Comparison of ENCODE assay signal across 15 cellular contexts in the genomic region with DNA sequence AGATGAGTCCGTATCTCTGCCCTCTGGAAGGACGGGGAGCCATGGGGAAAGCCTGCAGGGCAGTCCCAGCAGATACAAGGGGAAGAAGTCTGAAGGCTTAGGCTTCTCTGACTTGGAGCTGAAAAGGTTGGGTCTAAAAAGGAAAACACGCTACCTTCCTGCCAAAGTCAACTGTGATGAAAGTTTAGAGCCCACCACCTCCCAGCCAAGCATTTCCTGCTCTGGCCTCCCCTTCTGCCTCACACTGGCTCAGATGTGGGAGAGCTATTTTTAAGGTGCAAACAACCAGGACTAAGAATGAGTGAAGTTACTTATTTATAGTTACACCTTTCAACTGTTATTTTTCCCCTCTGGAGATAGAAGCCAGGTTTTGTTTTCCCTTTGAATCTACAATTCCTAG. TPM values are rescaled to one million over a fixed set of nuclear protein-coding genes. Genes with fewer than 3 reads are reported as not detected.
DNase-seq lines count a peak whose midpoint lies in the region; ATAC-seq and TF ChIP-seq lines count a peak whose summit lies in the region.
"Had no signal": no experiment of that assay in that cellular context is flagged by ENCODE, and none has a peak within 500 bp of the region (broad histone marks: within the 10 kb centered on the region; RNA-seq: fewer than 3 reads in every experiment).

No MANE protein-coding gene starts in this region.

- ATAC-seq in GM23338, result no peak
- no peak for ATAC-seq in HG03108 (IDR thresholded peaks at IDR 0.05; ENCODE audit: unreplicated experiment)
- no peak for ATAC-seq in activated T-helper 17 cell treated with anti-CD3 and anti-CD28 coated beads, Interleukin-2, amount 50 U/mL, for 72 hours (replicated peaks)

- H3K4me1 ChIP-seq in ACC112 (ENCODE audit: control insufficient read depth, insufficient read depth, low read length, unreplicated experiment) (peaks cover 74% of the 10 kb centered on the region), GM23338 (ENCODE audit: insufficient read depth) (peaks cover 42% of the 10 kb centered on the region), esophagus squamous epithelium (peaks cover 25 to 90% (median 53%) of the 10 kb centered on the region in 3 donors), sigmoid colon (peaks cover 0 to 86% (median 72%) of the 10 kb centered on the region in 4 donors)
- peaks cover 5% of the 10 kb centered on the region for H3K4me1 ChIP-seq in CD4-positive, alpha-beta memory T cell (ENCODE audit: insufficient read depth, low read length)

- H3K4me3 Mint-ChIP-seq in GM23338, result no peak overlapping the region
- H3K4me3 Mint-ChIP-seq in CD4-positive, alpha-beta memory T cell, result peak overlapping the region in 1 of 8 donors; percentile 20
- H3K4me3 Mint-ChIP-seq in activated T-helper 17 cell treated with anti-CD3 and anti-CD28 coated beads, Interleukin-2, amount 50 U/mL, for 72 hours, result no peak overlapping the region
- H3K4me3 Mint-ChIP-seq: activated B cell treated with CpG ODN at 0.5 μM for 24 hours, memory B cell had no signal

- H3K36me3 ChIP-seq in ACC112 (ENCODE audit: insufficient read depth, low read length) (no peaks in the 10 kb centered on the region), GM23338 (ENCODE audit: insufficient read depth) (no peaks in the 10 kb centered on the region), esophagus squamous epithelium (peaks cover 0 to 4% (median 0%) of the 10 kb centered on the region in 3 donors), sigmoid colon (no peaks in the 10 kb centered on the region), H7 (replicated peaks; ENCODE audit: control insufficient read depth, insufficient read depth, low read length) (no peaks in the 10 kb centered on the region)
- H3K36me3 ChIP-seq in CD4-positive, alpha-beta memory T cell (ENCODE audit: insufficient read depth, low read length), result peaks cover 7% of the 10 kb centered on the region

- no peaks in the 10 kb centered on the region for H3K9me2 ChIP-seq in GM23338 (ENCODE audit: insufficient read depth)

- H3K4me2 ChIP-seq in GM23338, result peak overlapping the region; percentile 29

- H3K79me2 ChIP-seq in ACC112 (ENCODE audit: control insufficient read depth, insufficient read depth, low read length, unreplicated experiment) (peaks cover 10% of the 10 kb centered on the region), GM23338 (replicated peaks; ENCODE audit: insufficient read depth) (no peaks in the 10 kb centered on the region)
- H3K79me2 ChIP-seq: parathyroid adenoma had no signal

- POLR2A ChIA-PET in CD4-positive, alpha-beta memory T cell (lab: Charles Lee; ENCODE audit: partially characterized antibody), result interaction anchor here (0.8 kb wide), 1 partner anchor 12 kb away, joined by 3 read pairs; no protein-coding TSS in a partner anchor

- H4K20me1 ChIP-seq in GM23338 (replicated peaks; ENCODE audit: insufficient read depth), result no peaks in the 10 kb centered on the region

- CTCF ChIA-PET in CD4-positive, alpha-beta memory T cell (lab: Charles Lee; ENCODE audit: partially characterized antibody), result no interaction called here

- TF ChIP-seq POLR2A in esophagus squamous epithelium (IDR thresholded peaks at IDR 0.05) (no peak), sigmoid colon (IDR thresholded peaks at IDR 0.05) (no peak)

- intact Hi-C loops in esophagus squamous epithelium (cut with DNase I) (no loop called here), sigmoid colon (cut with DNase I) (loop anchor here (5.0 kb wide), 1 partner anchor 81 kb away; no protein-coding TSS in a partner anchor)
- intact Hi-C loops in CD4-positive, alpha-beta memory T cell (cut with micrococcal nuclease), result no loop called here

- no peaks in the 10 kb centered on the region for H3K9me3 Mint-ChIP-seq in GM23338
- no peaks in the 10 kb centered on the region for H3K9me3 Mint-ChIP-seq in CD4-positive, alpha-beta memory T cell
- H3K9me3 Mint-ChIP-seq in activated T-helper 17 cell treated with anti-CD3 and anti-CD28 coated beads, Interleukin-2, amount 50 U/mL, for 72 hours, result peaks cover 3% of the 10 kb centered on the region
- H3K9me3 Mint-ChIP-seq: activated B cell treated with CpG ODN at 0.5 μM for 24 hours, memory B cell had no signal

- peaks cover 4% of the 10 kb centered on the region; the same call in 1 of the 3 replicates for H3K36me3 Mint-ChIP-seq in GM23338 (ENCODE audit: low read depth)
- peaks cover 45 to 78% of the 10 kb centered on the region in 2 donors for H3K36me3 Mint-ChIP-seq in CD4-positive, alpha-beta memory T cell
- peaks cover 94% of the 10 kb centered on the region for H3K36me3 Mint-ChIP-seq in activated T-helper 17 cell treated with anti-CD3 and anti-CD28 coated beads, Interleukin-2, amount 50 U/mL, for 72 hours (ENCODE audit: low read depth)

- H3K9me3 ChIP-seq in esophagus squamous epithelium (no peaks in the 10 kb centered on the region), sigmoid colon (no peaks in the 10 kb centered on the region)
- no peaks in the 10 kb centered on the region for H3K9me3 ChIP-seq in CD4-positive, alpha-beta memory T cell (ENCODE audit: control insufficient read depth in 1 of 2, low read length in 2 of 2)

- no peaks in the 10 kb centered on the region for H3K27me3 ChIP-seq in ACC112 (ENCODE audit: insufficient read depth, low read length)
- H3K27me3 ChIP-seq in GM23338 (ENCODE audit: insufficient read depth), result no peaks in the 10 kb centered on the region
- H3K27me3 ChIP-seq in esophagus squamous epithelium, result peaks cover 0 to 22% (median 0%) of the 10 kb centered on the region in 4 donors
- H3K27me3 ChIP-seq in sigmoid colon, result no peaks in the 10 kb centered on the region
- H3K27me3 ChIP-seq in H7 (ENCODE audit: control insufficient read depth, insufficient read depth, low read length), result no peaks in the 10 kb centered on the region
- H3K27me3 ChIP-seq in CD4-positive, alpha-beta memory T cell (ENCODE audit: insufficient read depth, low read length), result no peaks in the 10 kb centered on the region

- 81 to 94% methylated on average over 3 of the region's 3 CpGs for WGBS in esophagus squamous epithelium, 2 donors
- WGBS in sigmoid colon, 2 donors, result 82 to 91% methylated on average over 3 of the region's 3 CpGs

- H2AFZ ChIP-seq in ACC112 (ENCODE audit: low read length, unreplicated experiment), result no peak overlapping the region
- H2AFZ ChIP-seq in GM23338, result no peak overlapping the region
- H2AFZ ChIP-seq: parathyroid adenoma had no signal

- peaks cover 50% of the 10 kb centered on the region for H3K4me1 Mint-ChIP-seq in GM23338
- H3K4me1 Mint-ChIP-seq in CD4-positive, alpha-beta memory T cell, result peaks cover 15 to 45% (median 30%) of the 10 kb centered on the region in 4 donors
- H3K4me1 Mint-ChIP-seq in activated T-helper 17 cell treated with anti-CD3 and anti-CD28 coated beads, Interleukin-2, amount 50 U/mL, for 72 hours, result peaks cover 22% of the 10 kb centered on the region

- TF ChIP-seq CTCF in GM23338 (conservative IDR thresholded peaks at IDR 0.05; ENCODE audit: low read depth in 2 of 2) (no peak), esophagus squamous epithelium (IDR thresholded peaks at IDR 0.05) (no peak), sigmoid colon (IDR thresholded peaks at IDR 0.05) (no peak)

- no peak overlapping the region for H3K27ac Mint-ChIP-seq in GM23338
- H3K27ac Mint-ChIP-seq in CD4-positive, alpha-beta memory T cell, result peak overlapping the region in 3 of 7 donors; percentile 6 to 37 (median 32)
- H3K27ac Mint-ChIP-seq in activated T-helper 17 cell treated with anti-CD3 and anti-CD28 coated beads, Interleukin-2, amount 50 U/mL, for 72 hours, result no peak overlapping the region

- H3F3A ChIP-seq in GM23338 (replicated peaks; ENCODE audit: low read depth), result no peaks in the 10 kb centered on the region

- H3K27me3 Mint-ChIP-seq in GM23338 (ENCODE audit: insufficient read depth, low read depth, poor library complexity), result peaks cover 2% of the 10 kb centered on the region
- H3K27me3 Mint-ChIP-seq in CD4-positive, alpha-beta memory T cell, result no peaks in the 10 kb centered on the region
- H3K27me3 Mint-ChIP-seq in activated T-helper 17 cell treated with anti-CD3 and anti-CD28 coated beads, Interleukin-2, amount 50 U/mL, for 72 hours, result no peaks in the 10 kb centered on the region
- H3K27me3 Mint-ChIP-seq: activated B cell treated with CpG ODN at 0.5 μM for 24 hours, memory B cell had no signal

- H3K4me3 ChIP-seq in ACC112 (ENCODE audit: low read depth, low read length) (no peak overlapping the region), GM23338 (no peak overlapping the region), esophagus squamous epithelium (no peak overlapping the region), sigmoid colon (no peak overlapping the region), H7 (ENCODE audit: insufficient read depth, low read depth, low read length) (no peak overlapping the region)
- no peak overlapping the region for H3K4me3 ChIP-seq in CD4-positive, alpha-beta memory T cell (ENCODE audit: low read length in 2 of 2)

- peak overlapping the region; percentile 99 for H3K27ac ChIP-seq in ACC112 (ENCODE audit: low read depth, low read length)
- peak overlapping the region; percentile 65; the same call in 1 of the 2 replicates for H3K27ac ChIP-seq in GM23338 (ENCODE audit: low read depth)
- H3K27ac ChIP-seq in esophagus squamous epithelium, result peak overlapping the region in 3 of 4 donors; percentile 45 to 73 (median 69)
- H3K27ac ChIP-seq in sigmoid colon, result peak overlapping the region; percentile 5 to 86 (median 57)
- no peak overlapping the region for H3K27ac ChIP-seq in CD4-positive, alpha-beta memory T cell (ENCODE audit: low read depth, low read length)
- H3K27ac ChIP-seq: parathyroid adenoma had no signal

- no peak for TF ChIP-seq EP300 in sigmoid colon (IDR thresholded peaks at IDR 0.05)

- DNase-seq in GM23338 (ENCODE audit: low spot score) (no peak), esophagus squamous epithelium (lab: John Stamatoyannopoulos, UW) (no peak), sigmoid colon (no peak), H7 (no peak)
- DNase-seq in CD4-positive, alpha-beta memory T cell, result no peak
- DNase-seq: activated B cell treated with CpG ODN at 0.5 μM for 24 hours; activated T-cell treated with anti-CD3 and anti-CD28 coated beads, Interleukin-2, amount 50 U/mL, for 1 hour; hypothalamus; NCI-H1048; stimulated activated CD4-positive, alpha-beta T cell treated with anti-CD3 and anti-CD28 coated beads, Interleukin-2, amount 100 ng/mL, for 24 hours had no signal

TF ChIP-seq in GM23338, 12 proteins besides CTCF, POLR2A, EP300 and RAD21 (continues in another document):
- TF ChIP-seq EZH2 (IDR thresholded peaks at IDR 0.05; ENCODE audit: low read depth, unreplicated experiment), result no peak

RNA-seq across cellular contexts. Expression of a gene that starts 21.2 kb away (rescaled TPM):
- 13.0 and 17.4 TPM in 2 replicates for total RNA-seq in GM23338 (2014; rRNA removed; shearing (Covaris generic))
- 4.4 and 5.6 TPM in 2 replicates for polyA plus RNA-seq in GM23338 (2016; fragmentation: Nextera tagmentation; extraction: Ambion mirVana)
- total RNA-seq in esophagus squamous epithelium, result 10 to 100 TPM in 2 of 4 donors, 1 to 10 TPM in 2; 7.7 to 14.9 (median 10.9) TPM
- total RNA-seq in sigmoid colon, result 10 to 100 TPM; 13.8 to 21.4 (median 20.0) TPM
- polyA plus RNA-seq in sigmoid colon, result 10 to 100 TPM; 20.5 to 42.5 (median 23.4) TPM
- total RNA-seq in H7 (2014; rRNA removed; shearing (Covaris generic)), result 5.0 and 6.5 TPM in 2 replicates
- 10 to 100 TPM; 42.7 to 47.4 TPM for total RNA-seq in CD4-positive, alpha-beta memory T cell
- 10 to 100 TPM; 17.2 to 38.5 TPM for polyA plus RNA-seq in CD4-positive, alpha-beta memory T cell
- total RNA-seq in activated T-helper 17 cell treated with anti-CD3 and anti-CD28 coated beads, Interleukin-2, amount 50 U/mL, for 72 hours, result 10 to 100 TPM; 36.9 to 39.4 TPM
